Comparison of ENCODE assay signal across 15 cellular contexts in genomic region chr7:99485094-99485493, GRCh38.
"Had no signal": no experiment of that assay in that cellular context is flagged by ENCODE, and none has a peak within 500 bp of the region (broad histone marks: within the 10 kb centered on the region; RNA-seq: fewer than 3 reads in every experiment).

No MANE protein-coding gene starts in this region.

- H3K27me3 ChIP-seq: brain microvascular endothelial cell, thyroid gland had no signal

- H3K9me3 Mint-ChIP-seq: activated T-cell treated with anti-CD3 and anti-CD28 coated beads, Interleukin-2, amount 50 U/mL, for 4 hours; immature natural killer cell; nephron; stimulated activated effector memory CD8-positive, alpha-beta T cell treated with anti-CD3 and anti-CD28 coated beads, Interleukin-12 subunit alpha, Interleukin-12 subunit beta, amount 100 ng/mL, for 72 hours had no signal

- H3K4me1 ChIP-seq: thyroid gland had no signal

- H3K4me3 Mint-ChIP-seq: activated CD8-positive, alpha-beta memory T cell treated with anti-CD3 and anti-CD28 coated beads, Interleukin-2, amount 10 ng/mL, durations not matched to agents 7 days and 5 days; activated T-cell treated with anti-CD3 and anti-CD28 coated beads, Interleukin-2, amount 50 U/mL, for 4 hours; immature natural killer cell; nephron; stimulated activated effector memory CD8-positive, alpha-beta T cell treated with anti-CD3 and anti-CD28 coated beads, Interleukin-12 subunit alpha, Interleukin-12 subunit beta, amount 100 ng/mL, for 72 hours had no signal

- DNase-seq: activated CD8-positive, alpha-beta memory T cell treated with anti-CD3 and anti-CD28 coated beads, Interleukin-2, amount 10 ng/mL, durations not matched to agents 7 days and 5 days; activated naive CD4-positive, alpha-beta T cell; activated T-cell treated with anti-CD3 and anti-CD28 coated beads, Interleukin-2, amount 50 U/mL, for 4 hours; amniotic stem cell; brain microvascular endothelial cell; cortex of kidney; effector CD4-positive, alpha-beta T cell; head of caudate nucleus; immature natural killer cell; nucleus accumbens; retina; stimulated activated CD4-positive, alpha-beta T cell treated with anti-CD3 and anti-CD28 coated beads, Interleukin-12 subunit alpha, Interleukin-12 subunit beta, amount 100 ng/mL, for 4 hours; thyroid gland had no signal

- H3K27ac ChIP-seq: brain microvascular endothelial cell, thyroid gland had no signal

- H3K9me3 ChIP-seq: thyroid gland had no signal

- ATAC-seq: activated CD8-positive, alpha-beta memory T cell treated with anti-CD3 and anti-CD28 coated beads, Interleukin-2, amount 10 ng/mL, durations not matched to agents 7 days and 5 days; activated T-cell treated with anti-CD3 and anti-CD28 coated beads, Interleukin-2, amount 50 U/mL, for 4 hours; stimulated activated effector memory CD8-positive, alpha-beta T cell treated with anti-CD3 and anti-CD28 coated beads, Interleukin-12 subunit alpha, Interleukin-12 subunit beta, amount 100 ng/mL, for 72 hours had no signal

- H3K4me1 Mint-ChIP-seq: activated CD8-positive, alpha-beta memory T cell treated with anti-CD3 and anti-CD28 coated beads, Interleukin-2, amount 10 ng/mL, durations not matched to agents 7 days and 5 days; immature natural killer cell; nephron; stimulated activated effector memory CD8-positive, alpha-beta T cell treated with anti-CD3 and anti-CD28 coated beads, Interleukin-12 subunit alpha, Interleukin-12 subunit beta, amount 100 ng/mL, for 72 hours had no signal

- H3K27ac Mint-ChIP-seq: activated CD8-positive, alpha-beta memory T cell treated with anti-CD3 and anti-CD28 coated beads, Interleukin-2, amount 10 ng/mL, durations not matched to agents 7 days and 5 days; nephron; stimulated activated effector memory CD8-positive, alpha-beta T cell treated with anti-CD3 and anti-CD28 coated beads, Interleukin-12 subunit alpha, Interleukin-12 subunit beta, amount 100 ng/mL, for 72 hours had no signal

- H3K27me3 Mint-ChIP-seq: activated CD8-positive, alpha-beta memory T cell treated with anti-CD3 and anti-CD28 coated beads, Interleukin-2, amount 10 ng/mL, durations not matched to agents 7 days and 5 days had no signal

- H3K4me3 ChIP-seq: thyroid gland had no signal
